In genomic region chr22:37747715-37748100, GRCh38 we compare ENCODE assay signal across 1 cellular context.
TF ChIP-seq lines count a peak whose summit lies in the region.

No MANE protein-coding gene starts in this region.

TF ChIP-seq in IMR-90, 13 proteins besides CTCF, POLR2A, EP300 and RAD21 (continued from another document):
- TF ChIP-seq RFX5 (IDR thresholded peaks at IDR 0.05; ENCODE audit: low read depth, low read length) (no peak), CHD1 (IDR thresholded peaks at IDR 0.05; ENCODE audit: low read depth, low read length) (no peak), SMC3 (IDR thresholded peaks at IDR 0.05; ENCODE audit: low read depth, low read length) (no peak)
